ENCODE assay signal across 32 cellular contexts in genomic region chr12:28240853-28241252, GRCh38. TPM values are rescaled to one million over a fixed set of nuclear protein-coding genes. Genes with fewer than 3 reads are reported as not detected.
DNase-seq lines count a peak whose midpoint lies in the region; ATAC-seq, FAIRE-seq and TF ChIP-seq lines count a peak whose summit lies in the region.
"Had no signal": no experiment of that assay in that cellular context is flagged by ENCODE, and none has a peak within 500 bp of the region (broad histone marks: within the 10 kb centered on the region; RNA-seq: fewer than 3 reads in every experiment).

No MANE protein-coding gene starts in this region.

- H3K4me1 ChIP-seq in K562 (replicated peaks in 1 of 2; ENCODE audit: control insufficient read depth in 2 of 2, insufficient read depth in 2 of 2, low read length in 2 of 2): peaks cover 10 to 22% of the 10 kb centered on the region in 2 experiments; a peak in 3 of 5 replicates
- H3K4me1 ChIP-seq: A549, BE2C, BLaER1, Caco-2 had no signal

- FAIRE-seq in K562 (lab: Jason Lieb, UNC): peak; percentile 60
- FAIRE-seq: A549, D721Med had no signal

- CTCF ChIA-PET in K562 (lab: Yijun Ruan, JAX; ENCODE audit: low intra/inter-chr PET ratio): no interaction called here

- in situ Hi-C loops in K562 (cut with MboI): no loop called here

- H3K9ac ChIP-seq in K562 (ENCODE audit: insufficient read depth in 1 of 2, low read depth in 2 of 2, low read length in 2 of 2): no peak overlapping the region
- H3K9ac ChIP-seq: BLaER1; BLaER1 treated with 17β-estradiol and CSF1 and Interleukin-3, amounts not matched to agents 10 nM and 100 nM had no signal

- H3K4me3 ChIP-seq in K562: no peak overlapping the region
- H3K4me3 ChIP-seq: A549; BLaER1; BLaER1 treated with 17β-estradiol and CSF1 and Interleukin-3, amounts not matched to agents 10 nM and 100 nM had no signal

- no peak overlapping the region for H3K4me2 ChIP-seq in K562 (ENCODE audit: insufficient read depth, low read length)
- H3K4me2 ChIP-seq: A549; BLaER1; BLaER1 treated with 17β-estradiol and CSF1 and Interleukin-3, amounts not matched to agents 10 nM and 100 nM had no signal

- H3K27ac Mint-ChIP-seq in activated naive CD4-positive, alpha-beta T cell treated with anti-CD3 and anti-CD28 coated beads, Interleukin-2, amount 50 U/mL, for 24 hours: peak overlapping the region; percentile 5
- H3K27ac Mint-ChIP-seq: B cell; CD14-positive monocyte; CD4-positive, alpha-beta memory T cell; CD4-positive, alpha-beta T cell; CD4-positive, CD25-positive, alpha-beta regulatory T cell; CD8-positive, alpha-beta T cell had no signal

- peaks cover 2% of the 10 kb centered on the region for H3K36me3 Mint-ChIP-seq in activated naive CD4-positive, alpha-beta T cell treated with anti-CD3 and anti-CD28 coated beads, Interleukin-2, amount 50 U/mL, for 24 hours
- H3K36me3 Mint-ChIP-seq: CD14-positive monocyte had no signal

- peak overlapping the region; percentile 58; the same call in 2 of the 3 replicates for H3K27ac ChIP-seq in K562 (ENCODE audit: extremely low read depth, low read depth, low read length)
- H3K27ac ChIP-seq: 22Rv1; A549; BLaER1; BLaER1 treated with 17β-estradiol and CSF1 and Interleukin-3, amounts not matched to agents 10 nM and 100 nM; C4-2B had no signal

- intact Hi-C loops in K562 (cut with micrococcal nuclease): loop anchor here (5.0 kb wide), 1 partner anchor 109 kb away; no protein-coding TSS in a partner anchor

- no peaks in the 10 kb centered on the region for H3K27me3 ChIP-seq in K562 (ENCODE audit: control insufficient read depth in 2 of 2, insufficient read depth in 2 of 2, low read length in 2 of 2)
- H3K27me3 ChIP-seq: BE2C; BLaER1; BLaER1 treated with 17β-estradiol and CSF1 and Interleukin-3, amounts not matched to agents 10 nM and 100 nM had no signal

- H3K79me2 ChIP-seq in K562 (ENCODE audit: control insufficient read depth, insufficient read depth, low read length): peaks cover 44% of the 10 kb centered on the region

- BruUV-seq in K562 (replicated peaks; lab: Mats Ljungman, UMichigan): no TSS peak

- POLR2A ChIA-PET in K562 (lab: Yijun Ruan, JAX): no interaction called here

- H3K36me3 ChIP-seq in K562 (ENCODE audit: control insufficient read depth, insufficient read depth, low read length): peaks cover 4% of the 10 kb centered on the region; the same call in 1 of the 3 replicates
- H3K36me3 ChIP-seq: BE2C; BLaER1; BLaER1 treated with 17β-estradiol and CSF1 and Interleukin-3, amounts not matched to agents 10 nM and 100 nM had no signal

- H3K4me3 Mint-ChIP-seq in activated naive CD4-positive, alpha-beta T cell treated with anti-CD3 and anti-CD28 coated beads, Interleukin-2, amount 50 U/mL, for 24 hours: no peak overlapping the region
- H3K4me3 Mint-ChIP-seq: B cell; CD14-positive monocyte; CD4-positive, alpha-beta memory T cell; CD4-positive, alpha-beta T cell; CD4-positive, CD25-positive, alpha-beta regulatory T cell; CD8-positive, alpha-beta memory T cell; CD8-positive, alpha-beta T cell had no signal

- ATAC-seq in K562: no peak
- ATAC-seq: A549; CD8-positive, alpha-beta T cell had no signal

- H3K9me1 ChIP-seq in K562 (ENCODE audit: control insufficient read depth, insufficient read depth, low read length): no peaks in the 10 kb centered on the region

- no peak for TF ChIP-seq POLR2A in K562 (conservative IDR thresholded peaks at IDR 0.05)

- no peaks in the 10 kb centered on the region for H3K9me3 Mint-ChIP-seq in activated naive CD4-positive, alpha-beta T cell treated with anti-CD3 and anti-CD28 coated beads, Interleukin-2, amount 50 U/mL, for 24 hours
- H3K9me3 Mint-ChIP-seq: CD4-positive, alpha-beta memory T cell; CD4-positive, alpha-beta T cell; CD4-positive, CD25-positive, alpha-beta regulatory T cell; CD8-positive, alpha-beta memory T cell; CD8-positive, alpha-beta T cell had no signal

- 0 out of 2 replicates have a peak, but pooled peaks cover 2% of the 10 kb centered on the region for H3K9me3 ChIP-seq in K562 (replicated peaks; ENCODE audit: control insufficient read depth, insufficient read depth, low read depth, low read length)
- H3K9me3 ChIP-seq: A549; BE2C; BLaER1; BLaER1 treated with 17β-estradiol and CSF1 and Interleukin-3, amounts not matched to agents 10 nM and 100 nM had no signal

- TF ChIP-seq CTCF in K562 (IDR thresholded peaks at IDR 0.05 in 2 of 3, conservative IDR thresholded peaks at IDR 0.05 in 1 of 3; ENCODE audit: insufficient read depth in 2 of 3, low read depth in 1 of 3, low read length in 3 of 3): no peak

- H4K20me1 ChIP-seq in K562 (replicated peaks; ENCODE audit: control insufficient read depth, insufficient read depth, low read length): no peaks in the 10 kb centered on the region
- H4K20me1 ChIP-seq: BLaER1; BLaER1 treated with 17β-estradiol and CSF1 and Interleukin-3, amounts not matched to agents 10 nM and 100 nM had no signal

- H2AFZ ChIP-seq in K562 (ENCODE audit: low read depth, low read length): no peak overlapping the region

- DNase-seq in activated naive CD4-positive, alpha-beta T cell treated with Interleukin-2 at 50 U/mL for 16 hours: no peak
- DNase-seq in K562 (ENCODE audit: extremely low read depth in 1 of 4, low spot score in 3 of 4) (no peak), GF-D8 (lab: John Stamatoyannopoulos, UW) (no peak)
- DNase-seq: 8988T; ACHN; AML-193; BE2C; C1 segment of cervical spinal cord; Caco-2; Calu3; CD4-positive, alpha-beta memory T cell; CD4-positive, alpha-beta T cell; CD4-positive, CD25-positive, alpha-beta regulatory T cell; CD8-positive, alpha-beta memory T cell; CD8-positive, alpha-beta T cell; COR-L47; DMS 273 treated with DMSO at 0.1 percent for 48 hours; DMS153; DMS53; DMS79; DMS79 treated with DMSO at 0.1 percent for 48 hours; DND-41; EL had no signal

- no peak for TF ChIP-seq EP300 in K562 (IDR thresholded peaks at IDR 0.05; ENCODE audit: low read length)

- TF ChIP-seq RAD21 in K562 (CRISPR knock-in tag; conservative IDR thresholded peaks at IDR 0.05 in 1 of 2, IDR thresholded peaks at IDR 0.05 in 1 of 2): no peak

- H3K4me1 Mint-ChIP-seq in activated naive CD4-positive, alpha-beta T cell treated with anti-CD3 and anti-CD28 coated beads, Interleukin-2, amount 50 U/mL, for 24 hours: peaks cover 30% of the 10 kb centered on the region

- no peaks in the 10 kb centered on the region for H3K27me3 Mint-ChIP-seq in activated naive CD4-positive, alpha-beta T cell treated with anti-CD3 and anti-CD28 coated beads, Interleukin-2, amount 50 U/mL, for 24 hours
- H3K27me3 Mint-ChIP-seq: B cell; CD4-positive, alpha-beta memory T cell; CD4-positive, alpha-beta T cell; CD4-positive, CD25-positive, alpha-beta regulatory T cell; CD8-positive, alpha-beta memory T cell had no signal

TF ChIP-seq in K562, 482 proteins besides CTCF, POLR2A, EP300 and RAD21:
- TF ChIP-seq ZNF146 (CRISPR knock-in tag; IDR thresholded peaks at IDR 0.05; ENCODE audit: unreplicated experiment) (no peak), ADNP (tag; IDR thresholded peaks at IDR 0.05) (0 out of 2 replicates have a peak, but pooled peaks have one; percentile 15), ZNF551 (CRISPR knock-in tag; IDR thresholded peaks at IDR 0.05) (no peak), ZNF23 (CRISPR knock-in tag; IDR thresholded peaks at IDR 0.05) (no peak), RBM25 (IDR thresholded peaks at IDR 0.05; ENCODE audit: low read depth, low read length, severe bottlenecking) (peak; percentile 96)

RNA-seq across cellular contexts. Expression of gene CCDC91, which starts 50.6 kb away (rescaled TPM):
- total RNA-seq in K562 (2011; cell fraction: chromatin; rRNA removed; ENCODE audit: low replicate concordance): 24.0 and 53.4 TPM in 2 replicates
- total RNA-seq in K562 (2011; cell fraction: nucleolus; rRNA removed): 11.8 and 13.6 TPM in 2 replicates
- 19.7 and 26.5 TPM in 2 replicates for total RNA-seq in K562 (2011; cell fraction: nucleoplasm; rRNA removed)
- total RNA-seq in K562 (2014; rRNA removed): 21.4 and 26.3 TPM in 2 replicates
- 29.5 and 38.1 TPM in 2 replicates for total RNA-seq in K562 (2014; rRNA removed; fragmentation: Illumina TruSeq; extraction: Trizol)
- 23.8 and 27.4 TPM in 2 replicates for total RNA-seq in K562 (2015; rRNA removed; fragmentation: Illumina TruSeq; extraction: Trizol)
- 23.9 and 24.3 TPM in 2 replicates for total RNA-seq in K562 (2021)
- 27.3 and 31.1 TPM in 2 replicates for polyA plus RNA-seq in K562 (2011; rRNA removed)
- polyA plus RNA-seq in K562 (2011; cell fraction: cytosol; rRNA removed): 7.4 and 11.7 TPM in 2 replicates
- polyA plus RNA-seq in K562 (2011; cell fraction: nucleus; rRNA removed): 10.4 and 13.7 TPM in 2 replicates
- 22.1 and 24.8 TPM in 2 replicates for polyA plus RNA-seq in K562 (2012)
- polyA plus RNA-seq in K562 (2014; fragmentation: Illumina TruSeq; extraction: Trizol): 24.0 and 30.1 TPM in 2 replicates
- polyA plus RNA-seq in K562 (2014; fragmentation: Nextera tagmentation; extraction: Ambion mirVana): 10 to 100 TPM; 10.1 to 11.3 TPM
- polyA plus RNA-seq in K562 (2014; rRNA removed): 20.9 and 23.7 TPM in 2 replicates
- polyA minus RNA-seq in K562 (2011; rRNA and poly(A)+ RNA removed): 51.1 and 51.5 TPM in 2 replicates
- 21.2 and 22.4 TPM in 2 replicates for polyA minus RNA-seq in K562 (2011; cell fraction: cytosol; rRNA and poly(A)+ RNA removed)
- 35.7 and 63.1 TPM in 2 replicates for polyA minus RNA-seq in K562 (2011; cell fraction: nucleus; rRNA and poly(A)+ RNA removed)
